ENCODE assay signal across 1 cellular context in the genomic region with DNA sequence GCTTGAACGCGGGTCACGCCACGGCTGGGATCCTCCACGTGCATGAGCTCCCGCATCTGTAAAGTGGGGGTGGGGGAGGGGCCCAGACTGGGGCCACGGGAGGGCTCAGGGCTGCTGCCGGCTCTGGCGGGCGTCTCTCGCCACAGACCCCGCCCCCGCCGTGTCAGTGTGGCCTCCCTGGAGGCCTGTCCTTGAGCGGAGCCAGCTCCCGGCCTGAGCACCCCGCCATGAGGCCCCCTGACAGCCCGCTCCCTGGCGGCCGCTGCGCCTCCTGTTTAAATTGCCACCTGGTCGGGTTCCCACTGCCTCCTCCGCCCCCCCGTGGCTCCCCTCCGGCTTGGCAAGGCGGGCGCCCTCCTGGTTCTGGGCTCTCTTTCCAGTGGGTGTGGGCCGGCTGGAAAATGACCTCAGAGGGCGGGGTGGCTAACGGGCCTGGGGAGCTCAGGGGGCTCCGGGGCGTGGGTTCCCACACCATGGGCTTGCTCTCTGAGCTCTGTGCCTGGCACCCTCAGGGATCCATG.
TF ChIP-seq lines count a peak whose summit lies in the region.

No MANE protein-coding gene starts in this region.

TF ChIP-seq in HepG2, 621 proteins besides CTCF, POLR2A, EP300 and RAD21:
- TF ChIP-seq GABPB1 (CRISPR knock-in tag; IDR thresholded peaks at IDR 0.05) (peak; percentile 17; the same call in 1 of the 2 replicates), STAG1 (CRISPR knock-in tag; IDR thresholded peaks at IDR 0.05) (peak; percentile 31), SP2 (CRISPR knock-in tag; IDR thresholded peaks at IDR 0.05) (no peak)
- TF ChIP-seq, protein P1, sequence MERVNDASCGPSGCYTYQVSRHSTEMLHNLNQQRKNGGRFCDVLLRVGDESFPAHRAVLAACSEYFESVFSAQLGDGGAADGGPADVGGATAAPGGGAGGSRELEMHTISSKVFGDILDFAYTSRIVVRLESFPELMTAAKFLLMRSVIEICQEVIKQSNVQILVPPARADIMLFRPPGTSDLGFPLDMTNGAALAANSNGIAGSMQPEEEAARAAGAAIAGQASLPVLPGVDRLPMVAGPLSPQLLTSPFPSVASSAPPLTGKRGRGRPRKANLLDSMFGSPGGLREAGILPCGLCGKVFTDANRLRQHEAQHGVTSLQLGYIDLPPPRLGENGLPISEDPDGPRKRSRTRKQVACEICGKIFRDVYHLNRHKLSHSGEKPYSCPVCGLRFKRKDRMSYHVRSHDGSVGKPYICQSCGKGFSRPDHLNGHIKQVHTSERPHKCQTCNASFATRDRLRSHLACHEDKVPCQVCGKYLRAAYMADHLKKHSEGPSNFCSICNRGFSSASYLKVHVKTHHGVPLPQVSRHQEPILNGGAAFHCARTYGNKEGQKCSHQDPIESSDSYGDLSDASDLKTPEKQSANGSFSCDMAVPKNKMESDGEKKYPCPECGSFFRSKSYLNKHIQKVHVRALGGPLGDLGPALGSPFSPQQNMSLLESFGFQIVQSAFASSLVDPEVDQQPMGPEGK (CRISPR knock-in tag; IDR thresholded peaks at IDR 0.05) = peak; percentile 38; the same call in 1 of the 2 replicates
- TF ChIP-seq, protein P2, sequence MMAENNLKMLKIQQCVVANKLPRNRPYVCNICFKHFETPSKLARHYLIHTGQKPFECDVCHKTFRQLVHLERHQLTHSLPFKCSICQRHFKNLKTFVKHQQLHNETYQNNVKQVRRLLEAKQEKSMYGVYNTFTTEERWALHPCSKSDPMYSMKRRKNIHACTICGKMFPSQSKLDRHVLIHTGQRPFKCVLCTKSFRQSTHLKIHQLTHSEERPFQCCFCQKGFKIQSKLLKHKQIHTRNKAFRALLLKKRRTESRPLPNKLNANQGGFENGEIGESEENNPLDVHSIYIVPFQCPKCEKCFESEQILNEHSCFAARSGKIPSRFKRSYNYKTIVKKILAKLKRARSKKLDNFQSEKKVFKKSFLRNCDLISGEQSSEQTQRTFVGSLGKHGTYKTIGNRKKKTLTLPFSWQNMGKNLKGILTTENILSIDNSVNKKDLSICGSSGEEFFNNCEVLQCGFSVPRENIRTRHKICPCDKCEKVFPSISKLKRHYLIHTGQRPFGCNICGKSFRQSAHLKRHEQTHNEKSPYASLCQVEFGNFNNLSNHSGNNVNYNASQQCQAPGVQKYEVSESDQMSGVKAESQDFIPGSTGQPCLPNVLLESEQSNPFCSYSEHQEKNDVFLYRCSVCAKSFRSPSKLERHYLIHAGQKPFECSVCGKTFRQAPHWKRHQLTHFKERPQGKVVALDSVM (CRISPR knock-in tag; IDR thresholded peaks at IDR 0.05) = peak; percentile 92
